34 cellular contexts compared by ENCODE assay signal in the genomic region with DNA sequence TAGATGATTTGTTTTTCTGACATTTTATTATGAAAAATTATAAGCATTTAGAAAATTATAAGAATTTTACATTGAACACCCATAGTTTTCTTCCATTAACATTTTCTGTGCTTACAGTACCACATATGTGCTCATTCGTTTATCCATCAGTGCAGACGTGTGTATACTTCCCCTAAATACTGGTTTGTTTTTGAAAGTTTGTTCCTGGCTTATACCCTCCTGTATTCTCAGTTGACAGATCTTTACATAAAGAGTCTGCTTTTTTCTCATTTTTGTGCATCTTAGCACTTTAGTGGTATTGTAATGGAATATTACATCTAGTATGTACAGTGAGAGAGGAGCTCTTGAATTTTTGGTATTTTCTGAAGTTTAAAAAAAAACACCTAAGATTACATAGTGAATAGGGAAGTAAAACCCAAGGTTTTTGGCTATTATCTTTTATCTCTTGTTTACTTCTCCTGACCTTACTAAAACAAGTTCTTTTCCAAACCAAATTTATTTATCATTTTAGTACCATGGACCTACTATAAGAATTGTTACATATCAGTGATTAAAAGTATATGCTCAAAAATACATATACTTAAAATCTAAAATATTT. TPM values are rescaled to one million over a fixed set of nuclear protein-coding genes. Genes with fewer than 3 reads are reported as not detected.
A peak's percentile ranks its signal among the peaks of the same experiment; 100 is the strongest.
DNase-seq lines count a peak whose midpoint lies in the region; ATAC-seq, FAIRE-seq and TF ChIP-seq lines count a peak whose summit lies in the region.
"Had no signal": no experiment of that assay in that cellular context is flagged by ENCODE, and none has a peak within 500 bp of the region (broad histone marks: within the 10 kb centered on the region; RNA-seq: fewer than 3 reads in every experiment).

No MANE protein-coding gene starts in this region.

- FAIRE-seq in RCC 7860 (lab: Jason Lieb, UNC) (peak; percentile 39), colon (lab: Jason Lieb, UNC) (peak; percentile 14)
- FAIRE-seq: astrocyte, keratinocyte had no signal

- no peaks in the 10 kb centered on the region for H3K9me3 ChIP-seq in uterus
- H3K9me3 ChIP-seq: left ventricle myocardium inferior, stomach, thyroid gland, vagina had no signal

- no peaks in the 10 kb centered on the region for H3K27me3 Mint-ChIP-seq in activated naive CD8-positive, alpha-beta T cell
- no peaks in the 10 kb centered on the region for H3K27me3 Mint-ChIP-seq in activated naive CD8-positive, alpha-beta T cell treated with anti-CD3 and anti-CD28 coated beads for 36 hours
- H3K27me3 Mint-ChIP-seq: activated CD8-positive, alpha-beta memory T cell treated with anti-CD3 and anti-CD28 coated beads, Interleukin-2, amount 10 ng/mL, durations not matched to agents 7 days and 5 days had no signal

- peaks cover 62% of the 10 kb centered on the region for H3K4me1 Mint-ChIP-seq in activated naive CD8-positive, alpha-beta T cell (ENCODE audit: low read depth)
- H3K4me1 Mint-ChIP-seq in activated naive CD8-positive, alpha-beta T cell treated with anti-CD3 and anti-CD28 coated beads for 36 hours: peaks cover 48% of the 10 kb centered on the region

- TF ChIP-seq CTCF in uterus (IDR thresholded peaks at IDR 0.05): no peak

- peak overlapping the region; percentile 14 for H3K27ac Mint-ChIP-seq in activated naive CD8-positive, alpha-beta T cell
- H3K27ac Mint-ChIP-seq in activated naive CD8-positive, alpha-beta T cell treated with anti-CD3 and anti-CD28 coated beads for 36 hours: no peak overlapping the region
- H3K27ac Mint-ChIP-seq: activated CD8-positive, alpha-beta memory T cell treated with anti-CD3 and anti-CD28 coated beads, Interleukin-2, amount 10 ng/mL, durations not matched to agents 7 days and 5 days had no signal

- no peaks in the 10 kb centered on the region for H3K4me1 ChIP-seq in uterus
- H3K4me1 ChIP-seq: thyroid gland had no signal

- no peak for DNase-seq in activated naive CD8-positive, alpha-beta T cell treated with anti-CD3 and anti-CD28 coated beads for 36 hours
- DNase-seq in RCC 7860 (ENCODE audit: low spot score) (no peak), RPMI8226 (no peak), uterus (no peak), HUDEP-2 (lab: John Stamatoyannopoulos, UW; ENCODE audit: unreplicated experiment in 76 of 76) (no peak)
- DNase-seq: activated CD4-positive, alpha-beta T cell treated with anti-CD3 and anti-CD28 coated beads, Interleukin-2, amount 50 U/mL, for 4 hours; activated CD8-positive, alpha-beta memory T cell treated with anti-CD3 and anti-CD28 coated beads, Interleukin-2, amount 10 ng/mL, durations not matched to agents 7 days and 5 days; activated gamma-delta T cell; activated T-cell treated with anti-CD3 and anti-CD28 coated beads, Interleukin-2, amount 50 U/mL, for 4 hours; DMS53; effector memory CD4-positive, alpha-beta T cell; glutamatergic neuron; left ventricle myocardium inferior; mesendoderm; NCI-H1105; NCI-H187; NCI-H446 treated with DMSO at 0.1 percent for 48 hours; NCI-H82; PC-3; right cardiac atrium; Right ventricle myocardium superior; stimulated activated CD4-positive, alpha-beta T cell treated with anti-CD3 and anti-CD28 coated beads, Interleukin-1b, Interleukin-23, amount 100 ng/mL, for 48 hours; stomach; SW 1271; thyroid gland; WERI-Rb-1 had no signal

- H3K4me3 Mint-ChIP-seq in activated naive CD8-positive, alpha-beta T cell: no peak overlapping the region
- H3K4me3 Mint-ChIP-seq in activated naive CD8-positive, alpha-beta T cell treated with anti-CD3 and anti-CD28 coated beads for 36 hours: no peak overlapping the region
- H3K4me3 Mint-ChIP-seq: activated CD8-positive, alpha-beta memory T cell treated with anti-CD3 and anti-CD28 coated beads, Interleukin-2, amount 10 ng/mL, durations not matched to agents 7 days and 5 days; activated T-cell treated with anti-CD3 and anti-CD28 coated beads, Interleukin-2, amount 50 U/mL, for 4 hours had no signal

- no peak for TF ChIP-seq POLR2A in uterus (IDR thresholded peaks at IDR 0.05)

- ATAC-seq in HG03565 (IDR thresholded peaks at IDR 0.05; ENCODE audit: unreplicated experiment): no peak
- ATAC-seq: activated CD8-positive, alpha-beta memory T cell treated with anti-CD3 and anti-CD28 coated beads, Interleukin-2, amount 10 ng/mL, durations not matched to agents 7 days and 5 days; activated T-cell treated with anti-CD3 and anti-CD28 coated beads, Interleukin-2, amount 50 U/mL, for 4 hours; PC-3; right cardiac atrium had no signal

- no peak overlapping the region for H3K4me3 ChIP-seq in uterus
- H3K4me3 ChIP-seq: coronary artery, left ventricle myocardium inferior, smooth muscle cell, stomach, thyroid gland, vagina had no signal

- no peaks in the 10 kb centered on the region for H3K36me3 ChIP-seq in uterus

- H3K27me3 ChIP-seq in uterus: no peaks in the 10 kb centered on the region
- H3K27me3 ChIP-seq: stomach, thyroid gland, vagina had no signal

- H3K9me3 Mint-ChIP-seq in activated naive CD8-positive, alpha-beta T cell (ENCODE audit: low read depth): no peaks in the 10 kb centered on the region
- no peaks in the 10 kb centered on the region for H3K9me3 Mint-ChIP-seq in activated naive CD8-positive, alpha-beta T cell treated with anti-CD3 and anti-CD28 coated beads for 36 hours
- H3K9me3 Mint-ChIP-seq: activated T-cell treated with anti-CD3 and anti-CD28 coated beads, Interleukin-2, amount 50 U/mL, for 4 hours had no signal

- H3K36me3 Mint-ChIP-seq in activated naive CD8-positive, alpha-beta T cell: peaks cover 8% of the 10 kb centered on the region
- H3K36me3 Mint-ChIP-seq in activated naive CD8-positive, alpha-beta T cell treated with anti-CD3 and anti-CD28 coated beads for 36 hours: peaks cover 26% of the 10 kb centered on the region

- H3K27ac ChIP-seq in uterus: no peak overlapping the region
- H3K27ac ChIP-seq: coronary artery, left ventricle myocardium inferior, stomach, thyroid gland, vagina, WERI-Rb-1 had no signal

- intact Hi-C loops in uterus (cut with DNase I; ENCODE audit: low total_unique reads): no loop called here

RNA-seq across cellular contexts. Expression of a gene that starts 8.1 kb away (rescaled TPM):
- 100 to 1,000 TPM; 121 to 128 TPM for total RNA-seq in activated naive CD8-positive, alpha-beta T cell treated with anti-CD3 and anti-CD28 coated beads for 36 hours
- 100 to 1,000 TPM in 1 of 4 donors, 10 to 100 TPM in 3; 50.2 to 127 (median 64.3) TPM for total RNA-seq in uterus
